1 cellular context compared by ENCODE assay signal in the genomic region with DNA sequence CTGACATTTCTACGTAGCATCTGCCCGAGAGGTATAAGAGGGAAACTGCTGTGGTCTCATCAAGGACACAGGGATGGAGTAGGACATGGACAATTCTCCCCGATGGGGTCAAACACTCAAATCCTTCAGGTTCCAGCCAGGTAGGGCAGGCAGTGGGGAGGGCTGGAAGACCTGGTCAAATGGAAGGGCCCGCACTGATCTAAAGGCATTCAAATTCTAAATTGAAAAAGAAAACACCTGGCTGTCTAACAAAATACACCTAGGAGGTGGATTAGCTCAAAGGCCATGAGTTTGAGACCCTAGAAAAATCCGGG.
TF ChIP-seq lines count a peak whose summit lies in the region.

No MANE protein-coding gene starts in this region.

TF ChIP-seq in HCT116, 20 proteins besides CTCF, POLR2A, EP300 and RAD21 (continued from another document):
- TF ChIP-seq, protein P1, sequence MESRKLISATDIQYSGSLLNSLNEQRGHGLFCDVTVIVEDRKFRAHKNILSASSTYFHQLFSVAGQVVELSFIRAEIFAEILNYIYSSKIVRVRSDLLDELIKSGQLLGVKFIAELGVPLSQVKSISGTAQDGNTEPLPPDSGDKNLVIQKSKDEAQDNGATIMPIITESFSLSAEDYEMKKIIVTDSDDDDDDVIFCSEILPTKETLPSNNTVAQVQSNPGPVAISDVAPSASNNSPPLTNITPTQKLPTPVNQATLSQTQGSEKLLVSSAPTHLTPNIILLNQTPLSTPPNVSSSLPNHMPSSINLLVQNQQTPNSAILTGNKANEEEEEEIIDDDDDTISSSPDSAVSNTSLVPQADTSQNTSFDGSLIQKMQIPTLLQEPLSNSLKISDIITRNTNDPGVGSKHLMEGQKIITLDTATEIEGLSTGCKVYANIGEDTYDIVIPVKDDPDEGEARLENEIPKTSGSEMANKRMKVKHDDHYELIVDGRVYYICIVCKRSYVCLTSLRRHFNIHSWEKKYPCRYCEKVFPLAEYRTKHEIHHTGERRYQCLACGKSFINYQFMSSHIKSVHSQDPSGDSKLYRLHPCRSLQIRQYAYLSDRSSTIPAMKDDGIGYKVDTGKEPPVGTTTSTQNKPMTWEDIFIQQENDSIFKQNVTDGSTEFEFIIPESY (IDR thresholded peaks at IDR 0.05; ENCODE audit: extremely low read depth, insufficient replicate concordance, low read length) = no peak
- TF ChIP-seq ZNF274 (IDR thresholded peaks at IDR 0.05; ENCODE audit: low read depth, low read length) (no peak), POLR2AphosphoS5 (IDR thresholded peaks at IDR 0.05; ENCODE audit: low read depth, low read length) (no peak), CBX3 (IDR thresholded peaks at IDR 0.05; ENCODE audit: low read depth) (no peak), EGR1 (IDR thresholded peaks at IDR 0.05; ENCODE audit: low read depth) (no peak), CEBPB (IDR thresholded peaks at IDR 0.05; ENCODE audit: low read depth) (no peak), FOSL1 (IDR thresholded peaks at IDR 0.05; ENCODE audit: low read depth) (no peak)
- TF ChIP-seq, protein P2, sequence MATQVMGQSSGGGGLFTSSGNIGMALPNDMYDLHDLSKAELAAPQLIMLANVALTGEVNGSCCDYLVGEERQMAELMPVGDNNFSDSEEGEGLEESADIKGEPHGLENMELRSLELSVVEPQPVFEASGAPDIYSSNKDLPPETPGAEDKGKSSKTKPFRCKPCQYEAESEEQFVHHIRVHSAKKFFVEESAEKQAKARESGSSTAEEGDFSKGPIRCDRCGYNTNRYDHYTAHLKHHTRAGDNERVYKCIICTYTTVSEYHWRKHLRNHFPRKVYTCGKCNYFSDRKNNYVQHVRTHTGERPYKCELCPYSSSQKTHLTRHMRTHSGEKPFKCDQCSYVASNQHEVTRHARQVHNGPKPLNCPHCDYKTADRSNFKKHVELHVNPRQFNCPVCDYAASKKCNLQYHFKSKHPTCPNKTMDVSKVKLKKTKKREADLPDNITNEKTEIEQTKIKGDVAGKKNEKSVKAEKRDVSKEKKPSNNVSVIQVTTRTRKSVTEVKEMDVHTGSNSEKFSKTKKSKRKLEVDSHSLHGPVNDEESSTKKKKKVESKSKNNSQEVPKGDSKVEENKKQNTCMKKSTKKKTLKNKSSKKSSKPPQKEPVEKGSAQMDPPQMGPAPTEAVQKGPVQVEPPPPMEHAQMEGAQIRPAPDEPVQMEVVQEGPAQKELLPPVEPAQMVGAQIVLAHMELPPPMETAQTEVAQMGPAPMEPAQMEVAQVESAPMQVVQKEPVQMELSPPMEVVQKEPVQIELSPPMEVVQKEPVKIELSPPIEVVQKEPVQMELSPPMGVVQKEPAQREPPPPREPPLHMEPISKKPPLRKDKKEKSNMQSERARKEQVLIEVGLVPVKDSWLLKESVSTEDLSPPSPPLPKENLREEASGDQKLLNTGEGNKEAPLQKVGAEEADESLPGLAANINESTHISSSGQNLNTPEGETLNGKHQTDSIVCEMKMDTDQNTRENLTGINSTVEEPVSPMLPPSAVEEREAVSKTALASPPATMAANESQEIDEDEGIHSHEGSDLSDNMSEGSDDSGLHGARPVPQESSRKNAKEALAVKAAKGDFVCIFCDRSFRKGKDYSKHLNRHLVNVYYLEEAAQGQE (IDR thresholded peaks at IDR 0.05; ENCODE audit: low read depth) = no peak
